In the genomic region with DNA sequence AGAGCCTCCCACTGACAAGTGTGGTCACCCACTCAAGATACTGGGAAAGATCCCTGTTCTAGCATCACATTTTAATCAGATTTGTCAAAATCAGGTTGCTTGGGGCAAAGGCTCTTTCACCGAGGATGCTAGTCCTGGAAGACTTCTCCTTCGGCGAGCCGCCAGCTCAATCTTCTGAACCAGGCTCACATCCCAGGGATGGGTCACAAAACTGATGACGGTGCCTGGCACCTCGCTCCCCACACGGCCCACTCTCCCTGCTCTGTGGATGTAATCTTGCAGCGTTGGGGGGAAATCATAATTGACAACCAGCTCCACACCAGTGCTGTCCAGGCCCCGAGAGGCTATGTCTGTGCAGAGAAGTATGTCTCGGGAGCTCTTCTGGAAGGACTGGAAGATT, we compare ENCODE assay signal across 1 cellular context.
TF ChIP-seq lines count a peak whose summit lies in the region.

No MANE protein-coding gene starts in this region.

TF ChIP-seq in HepG2, 621 proteins besides CTCF, POLR2A, EP300 and RAD21:
- TF ChIP-seq ZNF367 (CRISPR knock-in tag; IDR thresholded peaks at IDR 0.05; ENCODE audit: borderline replicate concordance) = 0 out of 2 replicates have a peak, but pooled peaks have one; percentile 17
- TF ChIP-seq ZC3H13 (CRISPR knock-in tag; IDR thresholded peaks at IDR 0.05) = peak; percentile 79; the same call in 1 of the 2 replicates
- 0 out of 2 replicates have a peak, but pooled peaks have one; percentile 50 for TF ChIP-seq NFKB2 (CRISPR knock-in tag; IDR thresholded peaks at IDR 0.05; ENCODE audit: borderline replicate concordance)
- TF ChIP-seq EED (CRISPR knock-in tag; IDR thresholded peaks at IDR 0.05) = 0 out of 2 replicates have a peak, but pooled peaks have one; percentile 22
- no peak for TF ChIP-seq ERF (CRISPR knock-in tag; IDR thresholded peaks at IDR 0.05)
